1 cellular context compared by ENCODE assay signal in genomic region chr4:9938933-9939332, GRCh38.
A peak's percentile ranks its signal among the peaks of the same experiment; 100 is the strongest.
TF ChIP-seq lines count a peak whose summit lies in the region.

No MANE protein-coding gene starts in this region.

TF ChIP-seq in H1, 55 proteins besides CTCF, POLR2A, EP300 and RAD21:
- TF ChIP-seq TCF12 (IDR thresholded peaks at IDR 0.05; ENCODE audit: low read depth, low read length) (0 out of 2 replicates have a peak, but pooled peaks have one; percentile 35), ZNF274 (IDR thresholded peaks at IDR 0.05; ENCODE audit: borderline replicate concordance, extremely low read depth, low read length) (no peak), POU5F1 (IDR thresholded peaks at IDR 0.05; ENCODE audit: low read depth, low read length) (0 out of 2 replicates have a peak, but pooled peaks have one; percentile 17), E2F6 (IDR thresholded peaks at IDR 0.05) (0 out of 2 replicates have a peak, but pooled peaks have one; percentile 4), SAP30 (IDR thresholded peaks at IDR 0.05; ENCODE audit: insufficient read depth, insufficient replicate concordance, low read length) (no peak), RXRA (IDR thresholded peaks at IDR 0.05; ENCODE audit: insufficient read depth, low read depth, low read length) (no peak), MAX (IDR thresholded peaks at IDR 0.05) (peak; percentile 31; the same call in 1 of the 2 replicates), POLR2AphosphoS5 (IDR thresholded peaks at IDR 0.05; ENCODE audit: low read depth, low read length) (no peak)
